14 cellular contexts compared by ENCODE assay signal in the genomic region with DNA sequence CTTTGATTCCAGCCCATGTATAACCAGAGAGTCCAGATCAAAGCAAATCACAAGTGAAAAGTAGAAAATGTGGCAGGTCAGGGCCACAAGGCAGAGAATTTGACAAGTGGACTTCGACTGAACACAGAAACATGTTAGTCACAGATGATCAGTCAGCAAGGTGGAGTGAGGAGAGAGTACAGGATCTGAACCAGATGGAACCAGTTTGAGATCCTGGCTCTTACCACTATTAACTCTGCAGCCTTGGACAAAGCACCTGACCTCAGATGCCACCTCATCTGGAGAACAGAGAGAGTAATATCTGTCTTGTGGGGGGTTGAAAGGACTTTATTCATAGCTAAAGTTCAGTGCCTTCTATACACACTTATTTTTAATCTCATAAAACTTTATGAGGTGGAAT. TPM values are rescaled to one million over a fixed set of nuclear protein-coding genes. Genes with fewer than 3 reads are reported as not detected.
DNase-seq lines count a peak whose midpoint lies in the region; ATAC-seq and TF ChIP-seq lines count a peak whose summit lies in the region.
"Had no signal": no experiment of that assay in that cellular context is flagged by ENCODE, and none has a peak within 500 bp of the region (broad histone marks: within the 10 kb centered on the region; RNA-seq: fewer than 3 reads in every experiment).

No MANE protein-coding gene starts in this region.

- TF ChIP-seq CTCF in adrenal gland (IDR thresholded peaks at IDR 0.05) = no peak
- TF ChIP-seq CTCF in mucosa of descending colon (IDR thresholded peaks at IDR 0.05) = no peak

- 32 to 49% (median 34%) methylated on average over 1 of the region's 1 CpG for WGBS in adrenal gland, 4 donors

- H3K4me1 ChIP-seq in adrenal gland (replicated peaks in 1 of 2) = peaks cover 25 to 38% of the 10 kb centered on the region in 2 donors
- no peaks in the 10 kb centered on the region for H3K4me1 ChIP-seq in mucosa of descending colon (ENCODE audit: low read depth)

- ATAC-seq in GM18508 (IDR thresholded peaks at IDR 0.05; ENCODE audit: insufficient read depth, unreplicated experiment) = peak; percentile 80
- ATAC-seq in HG02623 (IDR thresholded peaks at IDR 0.05; ENCODE audit: unreplicated experiment) = peak; percentile 43
- ATAC-seq in mucosa of descending colon = peak; percentile 96
- no peak for ATAC-seq in GM19324 (IDR thresholded peaks at IDR 0.05; ENCODE audit: low FRiP score, unreplicated experiment)
- no peak for ATAC-seq in GM21381 (IDR thresholded peaks at IDR 0.05; ENCODE audit: unreplicated experiment)
- ATAC-seq: activated T-cell treated with anti-CD3 and anti-CD28 coated beads, Interleukin-2, amount 50 U/mL, for 72 hours; stimulated activated effector memory CD8-positive, alpha-beta T cell treated with anti-CD3 and anti-CD28 coated beads, Interleukin-12 subunit alpha, Interleukin-12 subunit beta, amount 100 ng/mL, for 72 hours had no signal

- intact Hi-C loops in adrenal gland (cut with DNase I) = no loop called here
- intact Hi-C loops in mucosa of descending colon (cut with DNase I, micrococcal nuclease) = no loop called here

- H3K27me3 ChIP-seq in adrenal gland = no peaks in the 10 kb centered on the region
- H3K27me3 ChIP-seq: MG63 had no signal

- H3K4me3 ChIP-seq in adrenal gland (no peak overlapping the region), mucosa of descending colon (no peak overlapping the region)
- H3K4me3 ChIP-seq: MG63 had no signal

- TF ChIP-seq POLR2A in adrenal gland (IDR thresholded peaks at IDR 0.05) = no peak

- peak overlapping the region; percentile 71 to 87 (median 81) for H3K27ac ChIP-seq in adrenal gland

- DNase-seq in adrenal gland (peak; percentile 51 to 80 (median 72)), mucosa of descending colon (peak in 1 of 3 donors; percentile 32), hypothalamus (lab: John Stamatoyannopoulos, UW) (no peak), hepatic stellate cell (ENCODE audit: low spot score) (no peak)
- DNase-seq: activated T-cell treated with anti-CD3 and anti-CD28 coated beads, Interleukin-2, amount 50 U/mL, for 72 hours; MG63; stimulated activated CD4-positive, alpha-beta T cell treated with anti-CD3 and anti-CD28 coated beads, Interleukin-2, amount 100 ng/mL, for 48 hours; T-helper 1 cell had no signal

- H3K36me3 ChIP-seq in adrenal gland (replicated peaks in 1 of 2) (no peaks in the 10 kb centered on the region), mucosa of descending colon (ENCODE audit: low read depth) (no peaks in the 10 kb centered on the region)
- H3K36me3 ChIP-seq: MG63 had no signal

- H3K9me3 ChIP-seq in adrenal gland (replicated peaks in 1 of 3) = no peaks in the 10 kb centered on the region
- peaks cover 1% of the 10 kb centered on the region for H3K9me3 ChIP-seq in mucosa of descending colon
- H3K9me3 ChIP-seq: MG63 had no signal

RNA-seq across cellular contexts. Expression of a gene that starts 4.4 kb away (rescaled TPM):
- total RNA-seq in adrenal gland (not detected), mucosa of descending colon (not detected)
- 1 to 10 TPM in 1 of 3 donors, under 1 TPM in 1, not detected in 1; 0.64 to 2.0 TPM for polyA plus RNA-seq in adrenal gland
- total RNA-seq: activated T-cell treated with anti-CD3 and anti-CD28 coated beads, Interleukin-2, amount 50 U/mL, for 72 hours; dermis microvascular lymphatic vessel endothelial cell had no signal

RNA-seq across cellular contexts. Expression of a gene that starts 39.2 kb away (rescaled TPM):
- total RNA-seq in adrenal gland = 100 to 1,000 TPM; 129 to 382 (median 230) TPM
- 100 to 1,000 TPM; 143 to 226 (median 173) TPM for polyA plus RNA-seq in adrenal gland
- 10 to 100 TPM in 2 of 3 donors, 1 to 10 TPM in 1; 7.2 to 34.9 (median 28.8) TPM for total RNA-seq in mucosa of descending colon

Comparison
In these comparisons a context has a peak if more than half of its experiments do, and no peak if none do; other contexts are left out.
1. ATAC-seq: peak in GM18508 (single experiment), HG02623 (single experiment) and mucosa of descending colon (single experiment); none in GM19324 (single experiment) and GM21381 (single experiment).
2. DNase-seq: peak in adrenal gland (7 of 7); none in hypothalamus (0 of 51) and hepatic stellate cell (single experiment).